Comparison of ENCODE assay signal across 8 cellular contexts in the genomic region with DNA sequence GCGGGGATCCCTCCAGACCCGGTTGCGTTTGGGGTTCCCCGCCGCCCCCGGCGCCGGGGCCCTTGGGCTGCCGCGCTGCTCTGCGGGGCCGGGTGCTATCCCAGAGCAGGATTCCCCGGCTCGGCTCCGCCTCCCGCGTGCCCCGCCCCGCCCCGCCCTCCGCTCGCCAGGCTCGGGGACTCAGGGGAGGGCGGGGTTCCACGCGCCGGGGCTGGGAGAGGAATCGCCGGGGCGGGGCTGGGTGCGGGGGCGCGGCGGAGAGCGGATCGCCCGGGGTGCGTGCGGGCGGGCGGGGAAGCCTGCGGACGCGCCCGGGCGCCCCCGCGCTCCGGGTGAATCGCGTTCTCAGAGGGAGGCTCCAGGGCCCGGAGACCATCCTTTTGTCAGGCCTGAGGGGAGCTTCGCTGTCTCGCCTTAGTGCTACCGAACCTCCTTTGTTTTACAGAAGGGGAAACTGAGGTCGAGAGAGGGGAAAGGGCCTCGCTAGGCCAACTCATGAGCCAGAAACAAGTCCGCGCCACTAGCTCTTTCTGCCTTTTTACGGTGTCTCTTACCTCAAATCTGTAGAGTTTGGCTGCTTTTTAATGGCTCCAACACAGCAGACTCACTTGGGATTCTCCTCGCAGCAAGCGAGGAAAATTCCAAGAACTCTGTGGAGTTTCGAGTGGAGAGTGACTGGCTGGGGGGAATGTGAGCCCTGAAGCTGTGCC. TPM values are rescaled to one million over a fixed set of nuclear protein-coding genes. Genes with fewer than 3 reads are reported as not detected.
A peak's percentile ranks its signal among the peaks of the same experiment; 100 is the strongest.
DNase-seq lines count a peak whose midpoint lies in the region; ATAC-seq and TF ChIP-seq lines count a peak whose summit lies in the region.

TMEM158 (minus strand) TSS at position 82 of the 710 bp plus-strand sequence. CDS start 260 bp downstream, outside the sequence.

- DNase-seq in Caki2 (ENCODE audit: low read depth) (peak; percentile 39), LoVo (ENCODE audit: low spot score) (peak; percentile 78), cardiac fibroblast (ENCODE audit: low read depth in 2 of 2) (peak; percentile 55 to 76), islet precursor cell (peak; percentile 86), NK-92 (lab: John Stamatoyannopoulos, UW; ENCODE audit: unreplicated experiment) (no peak)
- peak in 3 of 4 experiments; percentile 25 to 52 (median 47) for DNase-seq in activated CD4-positive, CD25-positive, alpha-beta regulatory T cell (lab: John Stamatoyannopoulos, UW)
- DNase-seq in stimulated activated CD4-positive, alpha-beta T cell treated with anti-CD3 and anti-CD28 coated beads, Interleukin-12 subunit alpha, Interleukin-12 subunit beta, amount 100 ng/mL, for 24 hours (ENCODE audit: low read depth in 2 of 2) = peak; percentile 63 to 81

- peak; percentile 79 for ATAC-seq in GM21529 (IDR thresholded peaks at IDR 0.05; ENCODE audit: unreplicated experiment)

- in situ Hi-C loops in Caki2 (cut with HindIII; ENCODE audit: low pct_unique_long_range_greater_than_20kb, low sequenced_read_pairs) = no loop called here

- no peak for TF ChIP-seq CTCF in cardiac fibroblast (IDR thresholded peaks at IDR 0.05; ENCODE audit: low read depth, low read length)

- H3K4me3 ChIP-seq in cardiac fibroblast (replicated peaks in 1 of 2; ENCODE audit: low read depth in 2 of 2, low read length in 2 of 2) = peak within 1 kb of the TSS; percentile 63 to 68

RNA-seq across cellular contexts. Expression of gene TMEM158, which starts in this region (rescaled TPM):
- 3.2 and 7.5 TPM in 2 replicates for total RNA-seq in Caki2 (2014; rRNA removed; shearing (Covaris generic); ENCODE audit: low replicate concordance)
